In the genomic region with DNA sequence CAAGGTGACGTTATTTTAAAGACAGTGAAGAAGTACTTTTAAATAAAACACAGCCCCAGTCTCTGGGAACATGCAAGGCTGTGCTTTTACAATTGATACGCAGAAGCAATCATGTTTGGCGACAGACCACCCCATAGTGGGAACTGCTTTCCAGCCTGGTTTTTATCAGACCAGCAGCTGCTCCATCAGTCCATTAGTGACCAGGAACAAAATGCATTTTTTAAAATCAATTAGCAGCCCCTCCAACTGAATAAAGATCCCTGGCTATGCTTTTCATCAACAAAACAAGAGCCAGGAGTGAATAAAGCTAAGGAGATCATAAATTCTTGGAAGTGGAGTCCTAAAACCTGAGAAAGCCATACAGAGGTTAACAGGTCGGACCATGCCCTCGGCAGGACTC, we compare ENCODE assay signal across 15 cellular contexts.
A peak's percentile ranks its signal among the peaks of the same experiment; 100 is the strongest.
DNase-seq lines count a peak whose midpoint lies in the region; ATAC-seq and TF ChIP-seq lines count a peak whose summit lies in the region.
"Had no signal": no experiment of that assay in that cellular context is flagged by ENCODE, and none has a peak within 500 bp of the region (broad histone marks: within the 10 kb centered on the region; RNA-seq: fewer than 3 reads in every experiment).

No MANE protein-coding gene starts in this region.

- H3K27me3 ChIP-seq in BE2C = no peaks in the 10 kb centered on the region
- no peaks in the 10 kb centered on the region for H3K27me3 ChIP-seq in SK-N-SH (ENCODE audit: insufficient read depth)
- H3K27me3 ChIP-seq in MG63 = no peaks in the 10 kb centered on the region
- H3K27me3 ChIP-seq: BLaER1 treated with 17β-estradiol and CSF1 and Interleukin-3, amounts not matched to agents 10 nM and 100 nM had no signal

- no peaks in the 10 kb centered on the region for H3K36me3 ChIP-seq in BE2C
- H3K36me3 ChIP-seq in SK-N-SH (replicated peaks in 1 of 2; ENCODE audit: control insufficient read depth in 1 of 2, insufficient read depth in 2 of 2, low read length in 1 of 2) = no peaks in the 10 kb centered on the region
- no peaks in the 10 kb centered on the region for H3K36me3 ChIP-seq in MG63
- H3K36me3 ChIP-seq: BLaER1 treated with 17β-estradiol and CSF1 and Interleukin-3, amounts not matched to agents 10 nM and 100 nM had no signal

- H3K9ac ChIP-seq in SK-N-SH = no peak overlapping the region
- H3K9ac ChIP-seq: BLaER1 treated with 17β-estradiol and CSF1 and Interleukin-3, amounts not matched to agents 10 nM and 100 nM had no signal

- POLR2A ChIA-PET in SK-N-SH (lab: Yijun Ruan, JAX) = no interaction called here

- DNase-seq in BE2C = peak; percentile 80
- DNase-seq in SK-N-SH = peak; percentile 66
- DNase-seq in left kidney (ENCODE audit: low read depth, low spot score) = peak; percentile 34
- peak; percentile 24 for DNase-seq in retina
- DNase-seq in MG63 = no peak
- DNase-seq: 8988T; Calu3; CD8-positive, alpha-beta T cell; DMS79 treated with DMSO at 0.1 percent for 48 hours; GF-D8; GOT3; H9 had no signal

- peaks cover 20% of the 10 kb centered on the region for H3K4me1 ChIP-seq in BE2C
- peaks cover 0 to 12% of the 10 kb centered on the region in 2 experiments; a peak in 2 of 4 replicates for H3K4me1 ChIP-seq in SK-N-SH (ENCODE audit: control insufficient read depth in 1 of 2, insufficient read depth in 2 of 2, low read depth in 1 of 2, low read length in 1 of 2)
- H3K4me1 ChIP-seq: BLaER1 treated with 17β-estradiol and CSF1 and Interleukin-3, amounts not matched to agents 10 nM and 100 nM had no signal

- no peaks in the 10 kb centered on the region for H3F3A ChIP-seq in SK-N-SH (replicated peaks; ENCODE audit: insufficient read depth)

- H3K27ac ChIP-seq in SK-N-SH (ENCODE audit: low read depth in 2 of 2, low read length in 1 of 2) = peak overlapping the region in 1 of 2 experiments; percentile 91; a peak in 2 of 4 replicates
- H3K27ac ChIP-seq: BLaER1 treated with 17β-estradiol and CSF1 and Interleukin-3, amounts not matched to agents 10 nM and 100 nM had no signal

- peak; percentile 23; the same call in 1 of the 2 replicates for TF ChIP-seq RAD21 in SK-N-SH (IDR thresholded peaks at IDR 0.05; ENCODE audit: low read length)

- no peaks in the 10 kb centered on the region for H3K9me2 ChIP-seq in SK-N-SH

- CTCF ChIA-PET in SK-N-SH (lab: Yijun Ruan, JAX) = interaction anchor here (0.9 to 1.9 kb wide), 2 partner anchors 10 to 47 kb away, joined by 3 to 6 read pairs; no protein-coding TSS in a partner anchor

- ATAC-seq in HG02759 (IDR thresholded peaks at IDR 0.05; ENCODE audit: unreplicated experiment) (no peak), HG03097 (IDR thresholded peaks at IDR 0.05; ENCODE audit: low FRiP score, unreplicated experiment) (no peak)
- ATAC-seq: CD8-positive, alpha-beta T cell had no signal

- no peak overlapping the region for H2AFZ ChIP-seq in SK-N-SH (ENCODE audit: low read depth)

- H3K9me3 ChIP-seq in BE2C = no peaks in the 10 kb centered on the region
- no peaks in the 10 kb centered on the region for H3K9me3 ChIP-seq in SK-N-SH
- no peaks in the 10 kb centered on the region for H3K9me3 ChIP-seq in MG63
- H3K9me3 ChIP-seq: BLaER1 treated with 17β-estradiol and CSF1 and Interleukin-3, amounts not matched to agents 10 nM and 100 nM had no signal

- no peaks in the 10 kb centered on the region for H4K20me1 ChIP-seq in SK-N-SH (ENCODE audit: insufficient read depth)
- H4K20me1 ChIP-seq: BLaER1 treated with 17β-estradiol and CSF1 and Interleukin-3, amounts not matched to agents 10 nM and 100 nM had no signal

- WGBS in SK-N-SH (ENCODE audit: low lambda C conversion rate) = 63% methylated on average over 5 of the region's 5 CpGs

- H3K79me2 ChIP-seq in SK-N-SH (ENCODE audit: insufficient read depth) = no peaks in the 10 kb centered on the region

- peak in 1 of 2 experiments; percentile 75; a peak in 2 of 4 replicates for TF ChIP-seq EP300 in SK-N-SH (IDR thresholded peaks at IDR 0.05; ENCODE audit: borderline replicate concordance in 1 of 2, low read depth in 1 of 2, low read length in 1 of 2)

- TF ChIP-seq CTCF in BE2C (IDR thresholded peaks at IDR 0.05; ENCODE audit: low read depth, low read length) (no peak), SK-N-SH (IDR thresholded peaks at IDR 0.05) (no peak)

- H3K4me3 ChIP-seq in BE2C (ENCODE audit: low read depth, low read length) (peak overlapping the region; percentile 6; the same call in 1 of the 2 replicates), SK-N-SH (ENCODE audit: low read depth in 2 of 2, low read length in 1 of 2) (no peak overlapping the region), MG63 (no peak overlapping the region)
- H3K4me3 ChIP-seq: BLaER1 treated with 17β-estradiol and CSF1 and Interleukin-3, amounts not matched to agents 10 nM and 100 nM had no signal

- H3K4me2 ChIP-seq in SK-N-SH = no peak overlapping the region
- H3K4me2 ChIP-seq: BLaER1 treated with 17β-estradiol and CSF1 and Interleukin-3, amounts not matched to agents 10 nM and 100 nM had no signal

TF ChIP-seq in SK-N-SH, 30 proteins besides CTCF, POLR2A, EP300 and RAD21 (continues in another document):
- TF ChIP-seq MXI1 (IDR thresholded peaks at IDR 0.05; ENCODE audit: low read depth, low read length) (no peak), JUND (IDR thresholded peaks at IDR 0.05) (no peak), RXRA (IDR thresholded peaks at IDR 0.05; ENCODE audit: borderline replicate concordance, low read depth) (no peak), NRF1 (IDR thresholded peaks at IDR 0.05; ENCODE audit: low read depth, low read length) (no peak), CHD2 (IDR thresholded peaks at IDR 0.05; ENCODE audit: low read length, partially characterized antibody) (peak; percentile 10), MEF2A (IDR thresholded peaks at IDR 0.05; ENCODE audit: borderline replicate concordance, low read depth) (no peak), NFIC (IDR thresholded peaks at IDR 0.05; ENCODE audit: borderline replicate concordance) (no peak), ELF1 (IDR thresholded peaks at IDR 0.05) (no peak), RFX5 (IDR thresholded peaks at IDR 0.05; ENCODE audit: low read length) (no peak), FOXJ3 (CRISPR knock-in tag; IDR thresholded peaks at IDR 0.05) (peak; percentile 42; the same call in 1 of the 2 replicates), FOXM1 (IDR thresholded peaks at IDR 0.05; ENCODE audit: low read depth) (no peak), TEAD4 (IDR thresholded peaks at IDR 0.05; ENCODE audit: borderline replicate concordance, insufficient read depth) (no peak), EZH2phosphoT487 (IDR thresholded peaks at IDR 0.05; ENCODE audit: borderline replicate concordance, low read depth) (no peak)
- TF ChIP-seq, protein P1, sequence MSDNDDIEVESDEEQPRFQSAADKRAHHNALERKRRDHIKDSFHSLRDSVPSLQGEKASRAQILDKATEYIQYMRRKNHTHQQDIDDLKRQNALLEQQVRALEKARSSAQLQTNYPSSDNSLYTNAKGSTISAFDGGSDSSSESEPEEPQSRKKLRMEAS (IDR thresholded peaks at IDR 0.05; ENCODE audit: low read depth) = no peak
- TF ChIP-seq, protein P2, sequence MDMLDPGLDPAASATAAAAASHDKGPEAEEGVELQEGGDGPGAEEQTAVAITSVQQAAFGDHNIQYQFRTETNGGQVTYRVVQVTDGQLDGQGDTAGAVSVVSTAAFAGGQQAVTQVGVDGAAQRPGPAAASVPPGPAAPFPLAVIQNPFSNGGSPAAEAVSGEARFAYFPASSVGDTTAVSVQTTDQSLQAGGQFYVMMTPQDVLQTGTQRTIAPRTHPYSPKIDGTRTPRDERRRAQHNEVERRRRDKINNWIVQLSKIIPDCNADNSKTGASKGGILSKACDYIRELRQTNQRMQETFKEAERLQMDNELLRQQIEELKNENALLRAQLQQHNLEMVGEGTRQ (IDR thresholded peaks at IDR 0.05; ENCODE audit: borderline replicate concordance, low read depth, low read length) = no peak
- TF ChIP-seq, protein P3, sequence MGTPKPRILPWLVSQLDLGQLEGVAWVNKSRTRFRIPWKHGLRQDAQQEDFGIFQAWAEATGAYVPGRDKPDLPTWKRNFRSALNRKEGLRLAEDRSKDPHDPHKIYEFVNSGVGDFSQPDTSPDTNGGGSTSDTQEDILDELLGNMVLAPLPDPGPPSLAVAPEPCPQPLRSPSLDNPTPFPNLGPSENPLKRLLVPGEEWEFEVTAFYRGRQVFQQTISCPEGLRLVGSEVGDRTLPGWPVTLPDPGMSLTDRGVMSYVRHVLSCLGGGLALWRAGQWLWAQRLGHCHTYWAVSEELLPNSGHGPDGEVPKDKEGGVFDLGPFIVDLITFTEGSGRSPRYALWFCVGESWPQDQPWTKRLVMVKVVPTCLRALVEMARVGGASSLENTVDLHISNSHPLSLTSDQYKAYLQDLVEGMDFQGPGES (IDR thresholded peaks at IDR 0.05; ENCODE audit: low read depth, low read length) = no peak
- TF ChIP-seq, protein P4, sequence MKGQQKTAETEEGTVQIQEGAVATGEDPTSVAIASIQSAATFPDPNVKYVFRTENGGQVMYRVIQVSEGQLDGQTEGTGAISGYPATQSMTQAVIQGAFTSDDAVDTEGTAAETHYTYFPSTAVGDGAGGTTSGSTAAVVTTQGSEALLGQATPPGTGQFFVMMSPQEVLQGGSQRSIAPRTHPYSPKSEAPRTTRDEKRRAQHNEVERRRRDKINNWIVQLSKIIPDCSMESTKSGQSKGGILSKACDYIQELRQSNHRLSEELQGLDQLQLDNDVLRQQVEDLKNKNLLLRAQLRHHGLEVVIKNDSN (IDR thresholded peaks at IDR 0.05; ENCODE audit: borderline replicate concordance, low read depth) = no peak
